In the genomic region with DNA sequence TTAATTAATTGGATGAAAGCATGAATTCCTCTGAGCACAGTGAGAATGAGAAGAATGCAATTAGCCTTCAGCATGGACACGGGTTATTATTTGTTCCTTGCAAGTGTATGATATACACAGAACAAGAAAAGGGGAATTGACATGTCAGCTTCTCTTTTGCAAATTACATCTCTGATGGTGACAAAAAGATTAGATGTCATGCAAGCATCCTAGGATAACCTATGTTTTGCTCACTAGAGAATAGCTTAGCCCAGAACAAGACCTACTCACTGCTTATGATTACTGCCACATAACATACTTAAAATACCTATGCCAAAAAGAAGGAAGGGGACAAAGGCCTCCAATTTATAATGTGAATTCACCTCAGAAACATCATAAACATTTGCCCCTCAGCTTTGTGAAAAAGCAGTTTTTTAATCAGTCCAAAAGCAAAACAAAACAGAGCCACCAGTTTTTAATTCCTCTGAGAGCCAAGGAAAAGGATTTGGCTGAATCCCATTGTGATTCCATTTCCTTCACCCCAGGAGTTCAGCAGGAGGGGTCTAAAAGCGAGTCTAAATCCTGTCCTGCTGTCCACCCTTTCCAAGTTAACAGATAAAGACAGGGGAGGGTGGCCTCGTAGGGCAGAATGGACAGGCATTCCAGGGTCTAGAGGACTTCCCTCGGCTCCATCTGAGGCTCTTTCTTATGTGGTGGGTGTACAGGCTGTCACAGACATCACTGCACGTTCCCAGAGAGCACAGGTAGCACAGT, we compare ENCODE assay signal across 11 cellular contexts.
DNase-seq lines count a peak whose midpoint lies in the region; ATAC-seq and TF ChIP-seq lines count a peak whose summit lies in the region.
"Had no signal": no experiment of that assay in that cellular context is flagged by ENCODE, and none has a peak within 500 bp of the region (broad histone marks: within the 10 kb centered on the region; RNA-seq: fewer than 3 reads in every experiment).

No MANE protein-coding gene starts in this region.

- peak overlapping the region; percentile 10 for H3K9ac ChIP-seq in mucosa of stomach (ENCODE audit: low read length)

- H3K79me2 ChIP-seq in GM23338 (replicated peaks; ENCODE audit: insufficient read depth): no peaks in the 10 kb centered on the region

- no peak for DNase-seq in CD4-positive, alpha-beta memory T cell
- DNase-seq in GM23338 (ENCODE audit: low spot score) (peak; percentile 47), NCI-H2196 treated with DMSO at 0.1 percent for 48 hours (lab: John Stamatoyannopoulos, UW; ENCODE audit: unreplicated experiment) (no peak)
- no peak for DNase-seq in activated naive CD4-positive, alpha-beta T cell treated with anti-CD3 and anti-CD28 coated beads, Interleukin-2, amount 50 U/mL, for 72 hours (ENCODE audit: low spot score in 2 of 2)
- no peak for DNase-seq in stimulated activated CD8-positive, alpha-beta memory T cell treated with anti-CD3 and anti-CD28 coated beads, Interleukin-4, amount 100 ng/mL, for 48 hours
- DNase-seq: activated CD4-positive, CD25-positive, alpha-beta regulatory T cell; hippocampal formation; spleen had no signal

- peaks cover 0 to 4% of the 10 kb centered on the region in 2 donors for H3K36me3 Mint-ChIP-seq in CD4-positive, alpha-beta memory T cell
- H3K36me3 Mint-ChIP-seq in GM23338 (ENCODE audit: low read depth): peaks cover 2% of the 10 kb centered on the region; the same call in 2 of the 3 replicates
- H3K36me3 Mint-ChIP-seq in activated naive CD4-positive, alpha-beta T cell treated with anti-CD3 and anti-CD28 coated beads, Interleukin-2, amount 50 U/mL, for 72 hours: peaks cover 0 to 5% of the 10 kb centered on the region in 2 donors

- H3K27me3 ChIP-seq in CD4-positive, alpha-beta memory T cell (ENCODE audit: insufficient read depth, low read length): no peaks in the 10 kb centered on the region
- H3K27me3 ChIP-seq in GM23338 (ENCODE audit: insufficient read depth) (peaks cover 17% of the 10 kb centered on the region), mucosa of stomach (ENCODE audit: control insufficient read depth, insufficient read depth, low read length) (no peaks in the 10 kb centered on the region)
- H3K27me3 ChIP-seq: spleen had no signal

- H3F3A ChIP-seq in GM23338 (replicated peaks; ENCODE audit: low read depth): no peaks in the 10 kb centered on the region

- H2AFZ ChIP-seq in GM23338: no peak overlapping the region

- H3K4me2 ChIP-seq in GM23338: peak overlapping the region; percentile 57

- peaks cover 49 to 65% (median 61%) of the 10 kb centered on the region in 4 donors for H3K4me1 Mint-ChIP-seq in CD4-positive, alpha-beta memory T cell
- peaks cover 27% of the 10 kb centered on the region for H3K4me1 Mint-ChIP-seq in GM23338

- peak overlapping the region in 1 of 2 donors; percentile 12 for H3K4me3 ChIP-seq in CD4-positive, alpha-beta memory T cell (ENCODE audit: low read length in 2 of 2)
- H3K4me3 ChIP-seq in GM23338: peak overlapping the region; percentile 12; the same call in 1 of the 2 replicates
- no peak overlapping the region for H3K4me3 ChIP-seq in mucosa of stomach (ENCODE audit: low read length)
- H3K4me3 ChIP-seq: spleen had no signal

- peaks cover 64% of the 10 kb centered on the region for H3K4me1 ChIP-seq in CD4-positive, alpha-beta memory T cell (ENCODE audit: insufficient read depth, low read length)
- H3K4me1 ChIP-seq in GM23338 (ENCODE audit: insufficient read depth): peaks cover 31% of the 10 kb centered on the region
- H3K4me1 ChIP-seq in mucosa of stomach (ENCODE audit: control insufficient read depth, insufficient read depth, low read length): peaks cover 54% of the 10 kb centered on the region

- H3K4me3 Mint-ChIP-seq in CD4-positive, alpha-beta memory T cell: peak overlapping the region in 7 of 8 donors; percentile 71 to 86 (median 74)
- H3K4me3 Mint-ChIP-seq in GM23338: peak overlapping the region; percentile 46

- intact Hi-C loops in CD4-positive, alpha-beta memory T cell (cut with micrococcal nuclease): no loop called here

- ATAC-seq in GM23338: peak; percentile 72
- ATAC-seq in activated naive CD4-positive, alpha-beta T cell treated with anti-CD3 and anti-CD28 coated beads, Interleukin-2, amount 50 U/mL, for 72 hours: no peak
- ATAC-seq in GM18870 (IDR thresholded peaks at IDR 0.05; ENCODE audit: unreplicated experiment): no peak
- ATAC-seq in GM19455 (IDR thresholded peaks at IDR 0.05; ENCODE audit: unreplicated experiment): no peak

- CTCF ChIA-PET in CD4-positive, alpha-beta memory T cell (lab: Charles Lee; ENCODE audit: partially characterized antibody): interaction anchor here (0.8 to 1.5 kb wide), 2 partner anchors 20 to 66 kb away, joined by 3 to 5 read pairs; no protein-coding TSS in a partner anchor

- no peaks in the 10 kb centered on the region; the same call in 1 of the 2 replicates for H3K9me2 ChIP-seq in GM23338 (ENCODE audit: insufficient read depth)

- H3K9me3 ChIP-seq in CD4-positive, alpha-beta memory T cell (ENCODE audit: control insufficient read depth in 1 of 2, low read length in 2 of 2): no peaks in the 10 kb centered on the region
- H3K9me3 ChIP-seq in mucosa of stomach (ENCODE audit: control insufficient read depth, low read length): no peaks in the 10 kb centered on the region
- H3K9me3 ChIP-seq: spleen had no signal

- POLR2A ChIA-PET in CD4-positive, alpha-beta memory T cell (lab: Charles Lee; ENCODE audit: partially characterized antibody): interaction anchor here (11.1 kb wide), 1 partner anchor 18 kb away, joined by 459 read pairs; no protein-coding TSS in a partner anchor

- H3K27me3 Mint-ChIP-seq in CD4-positive, alpha-beta memory T cell: no peaks in the 10 kb centered on the region
- H3K27me3 Mint-ChIP-seq in GM23338 (ENCODE audit: insufficient read depth, low read depth, poor library complexity): peaks cover 21% of the 10 kb centered on the region

- peak overlapping the region; percentile 89 to 100 (median 98) for H3K27ac Mint-ChIP-seq in CD4-positive, alpha-beta memory T cell
- no peak overlapping the region for H3K27ac Mint-ChIP-seq in GM23338
- H3K27ac Mint-ChIP-seq in activated naive CD4-positive, alpha-beta T cell treated with anti-CD3 and anti-CD28 coated beads, Interleukin-2, amount 50 U/mL, for 72 hours: peak overlapping the region; percentile 72 to 100

- H3K9me3 Mint-ChIP-seq in CD4-positive, alpha-beta memory T cell: peaks cover 0 to 2% (median 0%) of the 10 kb centered on the region in 8 donors
- peaks cover 8% of the 10 kb centered on the region; the same call in 2 of the 3 replicates for H3K9me3 Mint-ChIP-seq in GM23338
- no peaks in the 10 kb centered on the region for H3K9me3 Mint-ChIP-seq in activated naive CD4-positive, alpha-beta T cell treated with anti-CD3 and anti-CD28 coated beads, Interleukin-2, amount 50 U/mL, for 72 hours

- no peaks in the 10 kb centered on the region for H3K36me3 ChIP-seq in CD4-positive, alpha-beta memory T cell (ENCODE audit: insufficient read depth, low read length)
- no peaks in the 10 kb centered on the region for H3K36me3 ChIP-seq in GM23338 (ENCODE audit: insufficient read depth)
- H3K36me3 ChIP-seq in mucosa of stomach (ENCODE audit: control insufficient read depth, insufficient read depth, low read length): no peaks in the 10 kb centered on the region
- H3K36me3 ChIP-seq: spleen had no signal

- TF ChIP-seq CTCF in GM23338 (conservative IDR thresholded peaks at IDR 0.05; ENCODE audit: low read depth in 2 of 2): no peak

- H3K27ac ChIP-seq in CD4-positive, alpha-beta memory T cell (ENCODE audit: low read depth, low read length): peak overlapping the region; percentile 37
- no peak overlapping the region for H3K27ac ChIP-seq in GM23338 (ENCODE audit: low read depth)

- no peaks in the 10 kb centered on the region; the same call in 1 of the 2 replicates for H4K20me1 ChIP-seq in GM23338 (replicated peaks; ENCODE audit: insufficient read depth)

TF ChIP-seq in GM23338, 12 proteins besides CTCF, POLR2A, EP300 and RAD21 (continues in another document):
- no peak for TF ChIP-seq REST (IDR thresholded peaks at IDR 0.05; ENCODE audit: unreplicated experiment)
- TF ChIP-seq EZH2phosphoT487 (IDR thresholded peaks at IDR 0.05; ENCODE audit: unreplicated experiment): no peak
- no peak for TF ChIP-seq POLR2AphosphoS5 (IDR thresholded peaks at IDR 0.05; ENCODE audit: low read depth)
- no peak for TF ChIP-seq ZNF114 (CRISPR knock-in tag; IDR thresholded peaks at IDR 0.05)
- TF ChIP-seq EZH2 (IDR thresholded peaks at IDR 0.05; ENCODE audit: low read depth, unreplicated experiment): no peak
- no peak for TF ChIP-seq ETS1 (IDR thresholded peaks at IDR 0.05)
- no peak for TF ChIP-seq STAT1 (IDR thresholded peaks at IDR 0.05; ENCODE audit: unreplicated experiment)
